Comparison of ENCODE assay signal across 1 cellular context in genomic region chr4:98612318-98613250, GRCh38.
TF ChIP-seq lines count a peak whose summit lies in the region.

No MANE protein-coding gene starts in this region.

TF ChIP-seq in neural cell, 6 proteins besides CTCF, POLR2A, EP300 and RAD21 (continued from another document):
- TF ChIP-seq REST (IDR thresholded peaks at IDR 0.05; ENCODE audit: borderline replicate concordance) (no peak), SMC3 (conservative IDR thresholded peaks at IDR 0.05; ENCODE audit: poor library complexity) (no peak), TAF1 (IDR thresholded peaks at IDR 0.05; ENCODE audit: low read depth) (no peak)
